6 cellular contexts compared by ENCODE assay signal in genomic region chr15:93420477-93420876, GRCh38.
"Had no signal": no experiment of that assay in that cellular context is flagged by ENCODE, and none has a peak within 500 bp of the region (broad histone marks: within the 10 kb centered on the region; RNA-seq: fewer than 3 reads in every experiment).

No MANE protein-coding gene starts in this region.

- H3K4me3 Mint-ChIP-seq: HFFc6, IgD-negative memory B cell had no signal

- DNase-seq: GM23248, GOT3, HFFc6 had no signal

- H3K27me3 Mint-ChIP-seq: IgD-negative memory B cell had no signal

- H3K4me3 ChIP-seq: GM23248, HAP-1 had no signal

- H2AFZ ChIP-seq: GM23248 had no signal

- H3K36me3 ChIP-seq: HAP-1 had no signal

- H3K27ac Mint-ChIP-seq: HFFc6 had no signal

- H3K4me1 ChIP-seq: HAP-1 had no signal

- H3K9me3 ChIP-seq: HAP-1 had no signal

- H3K27ac ChIP-seq: GM23248, HL-60 had no signal

- H3K9ac ChIP-seq: GM23248 had no signal
